In the genomic region with DNA sequence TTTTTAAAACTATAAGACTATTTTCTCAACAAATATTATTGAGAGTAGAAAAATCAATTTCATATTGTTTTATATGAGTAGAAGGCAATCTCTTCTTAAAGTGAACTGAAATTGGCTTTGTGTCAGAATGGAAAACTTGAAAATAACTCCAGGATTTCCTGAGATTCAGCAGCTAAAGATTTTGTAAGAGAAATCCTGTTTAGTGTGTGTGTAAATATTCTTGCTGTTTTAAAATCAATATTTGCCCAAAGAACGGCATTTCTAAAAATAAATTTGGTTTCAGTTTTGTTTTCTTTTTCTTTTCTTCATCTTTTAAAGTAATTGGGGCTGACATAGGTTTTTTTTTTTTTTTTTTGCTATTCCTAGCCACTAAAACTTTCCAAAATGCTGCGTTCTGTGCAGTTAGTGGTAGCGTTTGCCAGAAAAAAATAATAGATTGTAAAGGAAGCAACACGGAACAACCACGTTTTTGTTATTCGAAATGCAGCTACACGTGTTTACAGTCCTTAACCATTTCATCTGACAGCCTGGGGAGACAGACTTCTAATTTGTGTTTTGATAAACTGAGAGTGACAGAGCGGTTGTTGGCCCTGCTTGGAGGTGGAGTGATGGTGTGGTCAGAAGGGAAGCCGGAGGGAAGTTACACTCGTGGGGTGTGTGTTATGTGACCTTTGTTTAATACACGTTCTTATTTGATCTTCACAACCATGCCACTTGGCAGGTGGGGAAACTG, we compare ENCODE assay signal across 8 cellular contexts. TPM values are rescaled to one million over a fixed set of nuclear protein-coding genes. Genes with fewer than 3 reads are reported as not detected.
DNase-seq lines count a peak whose midpoint lies in the region; ATAC-seq, FAIRE-seq and TF ChIP-seq lines count a peak whose summit lies in the region.

No MANE protein-coding gene starts in this region.

- H3K27ac ChIP-seq in A549 (no peak overlapping the region), body of pancreas (peak overlapping the region in 3 of 4 donors; percentile 45 to 72 (median 63)), osteoblast (ENCODE audit: low read depth, low read length) (no peak overlapping the region)

- H3K4me2 ChIP-seq in A549 = peak overlapping the region; percentile 55
- peak overlapping the region; percentile 76 for H3K4me2 ChIP-seq in osteoblast (ENCODE audit: insufficient read depth, low read length)

- H3K79me2 ChIP-seq in osteoblast (ENCODE audit: insufficient read depth, low read length) = no peaks in the 10 kb centered on the region

- TF ChIP-seq EP300 in A549 (IDR thresholded peaks at IDR 0.05) = no peak

- DNase-seq in A549 (ENCODE audit: low read depth in 1 of 2, low spot score in 1 of 2) (no peak), body of pancreas (no peak), osteoblast (ENCODE audit: insufficient read length, low spot score, missing footprints) (peak; percentile 46), HPDE6-E6E7 (ENCODE audit: extremely low spot score) (no peak), putamen (ENCODE audit: low spot score) (no peak), HEK293T (ENCODE audit: extremely low spot score) (no peak)

- intact Hi-C loops in body of pancreas (cut with DNase I) = no loop called here

- H3K4me1 ChIP-seq in A549 = no peaks in the 10 kb centered on the region; the same call in 2 of the 3 replicates
- peaks cover 15% of the 10 kb centered on the region for H3K4me1 ChIP-seq in body of pancreas
- H3K4me1 ChIP-seq in osteoblast (ENCODE audit: insufficient read depth, low read length) = no peaks in the 10 kb centered on the region

- no peak for ATAC-seq in A549
- ATAC-seq in GM19395 (IDR thresholded peaks at IDR 0.05; ENCODE audit: unreplicated experiment) = peak; percentile 31
- ATAC-seq in HG03565 (IDR thresholded peaks at IDR 0.05; ENCODE audit: unreplicated experiment) = peak; percentile 14
- ATAC-seq in body of pancreas = peak; percentile 22

- no peaks in the 10 kb centered on the region for H4K20me1 ChIP-seq in osteoblast (ENCODE audit: insufficient read depth, low read length)

- H3K36me3 ChIP-seq in body of pancreas (replicated peaks in 1 of 2; ENCODE audit: insufficient read depth in 1 of 2, low read depth in 2 of 2) (no peaks in the 10 kb centered on the region), osteoblast (ENCODE audit: insufficient read depth, low read length) (no peaks in the 10 kb centered on the region)

- no peak overlapping the region for H3K4me3 ChIP-seq in A549
- no peak overlapping the region for H3K4me3 ChIP-seq in body of pancreas
- peak overlapping the region; percentile 55 for H3K4me3 ChIP-seq in osteoblast (ENCODE audit: insufficient read depth, low read length)

- peak overlapping the region; percentile 59 for H2AFZ ChIP-seq in osteoblast (ENCODE audit: low read length)

- H3K9me3 ChIP-seq in A549 (no peaks in the 10 kb centered on the region), body of pancreas (no peaks in the 10 kb centered on the region), osteoblast (ENCODE audit: low read depth, low read length) (no peaks in the 10 kb centered on the region)

- TF ChIP-seq POLR2A in A549 (IDR thresholded peaks at IDR 0.05; ENCODE audit: low read length) (no peak), body of pancreas (IDR thresholded peaks at IDR 0.05) (no peak)

- CTCF ChIA-PET in A549 (lab: Yijun Ruan, JAX) = interaction anchor here (0.7 to 2.8 kb wide), 4 partner anchors 9 to 114 kb away, joined by 4 to 12 read pairs (median 5); no protein-coding TSS in a partner anchor
- CTCF ChIA-PET in HEK293T (lab: Yijun Ruan, JAX) = no interaction called here

- POLR2A ChIA-PET in A549 (lab: Yijun Ruan, JAX) = no interaction called here
- POLR2A ChIA-PET in HEK293T (lab: Yijun Ruan, JAX) = no interaction called here

- no peak for FAIRE-seq in A549 (lab: Jason Lieb, UNC)

- WGBS in A549 (ENCODE audit: missing lambda C conversion rate) = 45% methylated on average over 11 of the region's 11 CpGs
- WGBS in body of pancreas, 2 donors = 3 to 5% methylated on average over 11 of the region's 11 CpGs

- no peaks in the 10 kb centered on the region for H3K27me3 ChIP-seq in body of pancreas
- peaks cover 38% of the 10 kb centered on the region for H3K27me3 ChIP-seq in osteoblast (ENCODE audit: insufficient read depth, low read length)

- TF ChIP-seq RAD21 in A549 (conservative IDR thresholded peaks at IDR 0.05 in 1 of 2, IDR thresholded peaks at IDR 0.05 in 1 of 2) = no peak

- TF ChIP-seq CTCF in A549 (IDR thresholded peaks at IDR 0.05) (no peak), body of pancreas (IDR thresholded peaks at IDR 0.05) (no peak), osteoblast (IDR thresholded peaks at IDR 0.05; ENCODE audit: extremely low read depth, low read depth, low read length) (no peak)

TF ChIP-seq in A549, 52 proteins besides CTCF, POLR2A, EP300 and RAD21 (continues in another document):
- TF ChIP-seq FOSL2 (IDR thresholded peaks at IDR 0.05) = no peak
- TF ChIP-seq FOSL2 (CRISPR knock-in tag; IDR thresholded peaks at IDR 0.05) = no peak
- TF ChIP-seq HDAC2 (IDR thresholded peaks at IDR 0.05) = no peak
- TF ChIP-seq, protein P1, sequence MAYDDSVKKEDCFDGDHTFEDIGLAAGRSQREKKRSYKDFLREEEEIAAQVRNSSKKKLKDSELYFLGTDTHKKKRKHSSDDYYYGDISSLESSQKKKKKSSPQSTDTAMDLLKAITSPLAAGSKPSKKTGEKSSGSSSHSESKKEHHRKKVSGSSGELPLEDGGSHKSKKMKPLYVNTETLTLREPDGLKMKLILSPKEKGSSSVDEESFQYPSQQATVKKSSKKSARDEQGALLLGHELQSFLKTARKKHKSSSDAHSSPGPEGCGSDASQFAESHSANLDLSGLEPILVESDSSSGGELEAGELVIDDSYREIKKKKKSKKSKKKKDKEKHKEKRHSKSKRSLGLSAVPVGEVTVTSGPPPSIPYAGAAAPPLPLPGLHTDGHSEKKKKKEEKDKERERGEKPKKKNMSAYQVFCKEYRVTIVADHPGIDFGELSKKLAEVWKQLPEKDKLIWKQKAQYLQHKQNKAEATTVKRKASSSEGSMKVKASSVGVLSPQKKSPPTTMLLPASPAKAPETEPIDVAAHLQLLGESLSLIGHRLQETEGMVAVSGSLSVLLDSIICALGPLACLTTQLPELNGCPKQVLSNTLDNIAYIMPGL (CRISPR knock-in tag; IDR thresholded peaks at IDR 0.05; ENCODE audit: borderline replicate concordance) = no peak
- TF ChIP-seq SREBF2 (IDR thresholded peaks at IDR 0.05) = no peak
- TF ChIP-seq FOXS1 (CRISPR knock-in tag; IDR thresholded peaks at IDR 0.05) = no peak
- no peak for TF ChIP-seq HOXB13 (CRISPR knock-in tag; IDR thresholded peaks at IDR 0.05; ENCODE audit: low read depth)
- TF ChIP-seq HOXB5 (CRISPR knock-in tag; IDR thresholded peaks at IDR 0.05) = no peak
- TF ChIP-seq ELK1 (IDR thresholded peaks at IDR 0.05; ENCODE audit: low read depth, low read length) = no peak
- TF ChIP-seq RARB (CRISPR knock-in tag; IDR thresholded peaks at IDR 0.05) = no peak

TF ChIP-seq in HEK293T, 16 proteins besides CTCF, POLR2A, EP300 and RAD21:
- no peak for TF ChIP-seq TARDBP (IDR thresholded peaks at IDR 0.05)

RNA-seq across cellular contexts. Expression of gene SMPD3, which starts 21.6 kb away (rescaled TPM):
- polyA plus RNA-seq in A549 (2011; rRNA removed) (0.04 and 0.07 TPM in 2 replicates), A549 (2017; fragmentation: RNase III; extraction: RNeasy Plus Mini Kit Qiagen cat#74134 plus additional on column Dnase treatment) (0.12 to 0.24 TPM (median 0.13 TPM) in 3 replicates)
- 0.13 and 0.17 TPM in 2 replicates for polyA plus RNA-seq in A549 (2012; cell fraction: cytosol; rRNA removed)
- 0.36 and 0.41 TPM in 2 replicates for polyA plus RNA-seq in A549 (2012; cell fraction: nucleus; rRNA removed)
- 0.19 TPM in 1 of 2 replicates, not detected in the other for polyA minus RNA-seq in A549 (2011; rRNA and poly(A)+ RNA removed)
- total RNA-seq in body of pancreas (1 to 10 TPM; 1.3 to 4.6 TPM), osteoblast (0.72 TPM in 1 of 2 replicates, not detected in the other)

Comparison
In these comparisons a context has a peak if more than half of its experiments do, and no peak if none do; other contexts are left out.
1. ATAC-seq: peak in GM19395 (single experiment), HG03565 (single experiment) and body of pancreas (single experiment); none in A549 (0 of 2).
2. H3K27ac ChIP-seq: peak in body of pancreas (3 of 4); none in A549 (0 of 2) and osteoblast (single experiment).